ENCODE assay signal across 8 cellular contexts in genomic region chr15:74958320-74958907, GRCh38. TPM values are rescaled to one million over a fixed set of nuclear protein-coding genes. Genes with fewer than 3 reads are reported as not detected.
DNase-seq lines count a peak whose midpoint lies in the region; ATAC-seq and TF ChIP-seq lines count a peak whose summit lies in the region.

No MANE protein-coding gene starts in this region.

- H3K9me3 ChIP-seq in endocrine pancreas (ENCODE audit: control insufficient read depth, low read length) (no peaks in the 10 kb centered on the region), mucosa of descending colon (no peaks in the 10 kb centered on the region)

- no peaks in the 10 kb centered on the region for H3K27me3 ChIP-seq in endocrine pancreas (ENCODE audit: control insufficient read depth, insufficient read depth, low read length)

- ATAC-seq in mucosa of descending colon (peak; percentile 73), GM18502 (IDR thresholded peaks at IDR 0.05; ENCODE audit: poor library complexity, unreplicated experiment) (no peak), GM18517 (IDR thresholded peaks at IDR 0.05; ENCODE audit: unreplicated experiment) (no peak)

- in situ Hi-C loops in Caki2 (cut with HindIII; ENCODE audit: low pct_unique_long_range_greater_than_20kb, low sequenced_read_pairs): loop anchor here (25.0 kb wide), 1 partner anchor 321 kb away; no protein-coding TSS in a partner anchor

- peak overlapping the region; percentile 76 for H3K9ac ChIP-seq in endocrine pancreas (ENCODE audit: control insufficient read depth, insufficient read depth, low read length)

- no peaks in the 10 kb centered on the region for H3K36me3 ChIP-seq in endocrine pancreas (ENCODE audit: control insufficient read depth, insufficient read depth, low read length)
- H3K36me3 ChIP-seq in mucosa of descending colon (ENCODE audit: low read depth): no peaks in the 10 kb centered on the region

- intact Hi-C loops in mucosa of descending colon (cut with DNase I, micrococcal nuclease): no loop called here

- peak; percentile 48 for TF ChIP-seq CTCF in mucosa of descending colon (IDR thresholded peaks at IDR 0.05)

- DNase-seq in Caki2 (ENCODE audit: low read depth) (peak; percentile 23), NCI-H146 (lab: John Stamatoyannopoulos, UW) (peak; percentile 68), mucosa of descending colon (peak; percentile 84 to 89 (median 85)), activated gamma-delta T cell treated with Interleukin-2 at 50 U/mL for 16 hours (no peak), NCI-H345 treated with DMSO at 0.1 percent for 48 hours (lab: John Stamatoyannopoulos, UW; ENCODE audit: unreplicated experiment) (no peak)

- H3K4me3 ChIP-seq in endocrine pancreas (ENCODE audit: control insufficient read depth, insufficient read depth, low read length) (peak overlapping the region; percentile 50), mucosa of descending colon (no peak overlapping the region)

- H3K4me1 ChIP-seq in endocrine pancreas (ENCODE audit: control insufficient read depth, insufficient read depth, low read length): no peaks in the 10 kb centered on the region
- peaks cover 34% of the 10 kb centered on the region for H3K4me1 ChIP-seq in mucosa of descending colon (ENCODE audit: low read depth)

RNA-seq across cellular contexts. Expression of gene RPP25, which starts 1.8 kb away (rescaled TPM):
- total RNA-seq in Caki2 (2014; rRNA removed; shearing (Covaris generic); ENCODE audit: low replicate concordance): 1.4 and 1.5 TPM in 2 replicates
- 10 to 100 TPM in 2 of 3 donors, 1 to 10 TPM in 1; 8.9 to 13.6 (median 12.3) TPM for total RNA-seq in mucosa of descending colon

RNA-seq across cellular contexts. Expression of gene COX5A, which starts 20.5 kb away (rescaled TPM):
- 168 and 179 TPM in 2 replicates for total RNA-seq in Caki2 (2014; rRNA removed; shearing (Covaris generic); ENCODE audit: low replicate concordance)
- 100 to 1,000 TPM; 312 to 673 (median 597) TPM for total RNA-seq in mucosa of descending colon

RNA-seq across cellular contexts. Expression of gene SCAMP5, which starts 36.9 kb away (rescaled TPM):
- 0.88 and 1.0 TPM in 2 replicates for total RNA-seq in Caki2 (2014; rRNA removed; shearing (Covaris generic); ENCODE audit: low replicate concordance)
- 10 to 100 TPM in 1 of 3 donors, 1 to 10 TPM in 2; 7.3 to 10.8 (median 7.4) TPM for total RNA-seq in mucosa of descending colon

RNA-seq across cellular contexts. Expression of gene FAM219B, which starts 51.8 kb away (rescaled TPM):
- total RNA-seq in Caki2 (2014; rRNA removed; shearing (Covaris generic); ENCODE audit: low replicate concordance): 19.2 and 21.2 TPM in 2 replicates
- 10 to 100 TPM; 50.7 to 88.2 (median 83.1) TPM for total RNA-seq in mucosa of descending colon

Comparison
In these comparisons a context has a peak if more than half of its experiments do, and no peak if none do; other contexts are left out.
1. DNase-seq: peak in Caki2 (single experiment), NCI-H146 (single experiment) and mucosa of descending colon (3 of 3); none in activated gamma-delta T cell treated with Interleukin-2 at 50 U/mL for 16 hours (single experiment) and NCI-H345 treated with DMSO at 0.1 percent for 48 hours (single experiment).